ENCODE assay signal across 13 cellular contexts in the genomic region with DNA sequence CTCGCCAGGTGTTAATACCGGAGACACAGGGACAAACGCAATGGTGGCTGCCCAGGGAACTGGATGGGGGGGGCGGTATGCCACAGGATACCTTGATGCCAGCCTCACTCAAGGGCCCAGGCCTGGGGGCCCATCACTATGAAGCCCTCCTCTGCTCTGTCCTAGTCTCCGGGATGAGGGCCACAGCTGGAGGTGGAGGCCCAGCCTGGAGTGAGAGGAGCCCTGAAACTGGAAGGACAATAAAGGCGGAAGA. TPM values are rescaled to one million over a fixed set of nuclear protein-coding genes. Genes with fewer than 3 reads are reported as not detected.
A peak's percentile ranks its signal among the peaks of the same experiment; 100 is the strongest.
DNase-seq lines count a peak whose midpoint lies in the region; ATAC-seq, FAIRE-seq and TF ChIP-seq lines count a peak whose summit lies in the region.
"Had no signal": no experiment of that assay in that cellular context is flagged by ENCODE, and none has a peak within 500 bp of the region (broad histone marks: within the 10 kb centered on the region; RNA-seq: fewer than 3 reads in every experiment).

No MANE protein-coding gene starts in this region.

- H3K9me1 ChIP-seq in keratinocyte (ENCODE audit: control insufficient read depth, extremely low read depth, insufficient read depth, low read length): no peaks in the 10 kb centered on the region

- TF ChIP-seq CTCF in left ventricle myocardium inferior (IDR thresholded peaks at IDR 0.05; ENCODE audit: borderline replicate concordance) (no peak), keratinocyte (optimal IDR thresholded peaks at IDR 0.05 in 1 of 3, IDR thresholded peaks at IDR 0.05 in 1 of 3, conservative IDR thresholded peaks at IDR 0.05 in 1 of 3; ENCODE audit: extremely low read depth in 1 of 3, insufficient read depth in 2 of 3, low read length in 3 of 3) (no peak), type B pancreatic cell (conservative IDR thresholded peaks at IDR 0.05) (no peak)

- H3K36me3 Mint-ChIP-seq in activated T-helper 2 cell treated with anti-CD3 and anti-CD28 coated beads, Interferon-gamma antibody, Interleukin-2, Interleukin-4, amounts not matched to agents 10 μg/mL and 5 μg/mL and 100 μg/mL, durations not matched to agents 14 hours and 24 hours and 36 hours (ENCODE audit: low read depth): peaks cover 9% of the 10 kb centered on the region
- peaks cover 4% of the 10 kb centered on the region for H3K36me3 Mint-ChIP-seq in type B pancreatic cell

- WGBS in right cardiac atrium: 31% methylated on average over 6 of the region's 6 CpGs

- no peak for ATAC-seq in right cardiac atrium
- ATAC-seq in HG02981 (IDR thresholded peaks at IDR 0.05; ENCODE audit: unreplicated experiment): no peak

- DNase-seq in left ventricle myocardium inferior (no peak), right cardiac atrium (no peak), keratinocyte (ENCODE audit: low read depth, low spot score) (no peak), type B pancreatic cell (ENCODE audit: extremely low spot score, unreplicated experiment) (no peak), NCI-H345 treated with DMSO at 0.1 percent for 48 hours (lab: John Stamatoyannopoulos, UW; ENCODE audit: unreplicated experiment) (no peak), amygdala (lab: John Stamatoyannopoulos, UW) (no peak)
- DNase-seq in activated T-helper 2 cell treated with anti-CD3 and anti-CD28 coated beads, Interferon-gamma antibody, Interleukin-2, Interleukin-4, amounts not matched to agents 10 μg/mL and 5 μg/mL and 100 μg/mL, durations not matched to agents 14 hours and 24 hours and 36 hours (ENCODE audit: low spot score): no peak
- DNase-seq: AML-193, heart right ventricle, uterus had no signal

- no peak for FAIRE-seq in keratinocyte (lab: Jason Lieb, UNC)

- peak overlapping the region; percentile 10 for H3K4me2 ChIP-seq in keratinocyte (ENCODE audit: control insufficient read depth, extremely low read depth, insufficient read depth, low read depth, low read length)

- no peaks in the 10 kb centered on the region for H4K20me1 ChIP-seq in keratinocyte (ENCODE audit: control insufficient read depth, extremely low read depth, insufficient read depth, low read length)

- no peak overlapping the region for H3K27ac ChIP-seq in left ventricle myocardium inferior (replicated peaks)
- H3K27ac ChIP-seq in right cardiac atrium (ENCODE audit: low read length): no peak overlapping the region
- H3K27ac ChIP-seq in keratinocyte (ENCODE audit: control insufficient read depth, insufficient read depth, low read length): no peak overlapping the region
- H3K27ac ChIP-seq: heart right ventricle, skin epidermis, uterus had no signal

- H3K27me3 ChIP-seq in left ventricle myocardium inferior (ENCODE audit: low read depth) (peaks cover 98% of the 10 kb centered on the region), right cardiac atrium (ENCODE audit: control insufficient read depth, insufficient read depth) (no peaks in the 10 kb centered on the region), keratinocyte (ENCODE audit: control insufficient read depth, extremely low read depth, insufficient read depth, low read length) (peaks cover 22% of the 10 kb centered on the region)

- H3K79me2 ChIP-seq in keratinocyte (ENCODE audit: control insufficient read depth, insufficient read depth, low read length): no peaks in the 10 kb centered on the region

- intact Hi-C loops in left ventricle myocardium inferior (cut with micrococcal nuclease) (no loop called here), right cardiac atrium (cut with DNase I) (no loop called here)
- intact Hi-C loops in activated T-helper 2 cell treated with anti-CD3 and anti-CD28 coated beads, Interferon-gamma antibody, Interleukin-2, Interleukin-4, amounts not matched to agents 10 μg/mL and 5 μg/mL and 100 μg/mL, durations not matched to agents 14 hours and 24 hours and 36 hours (cut with micrococcal nuclease): no loop called here

- no peaks in the 10 kb centered on the region for H3K9me3 Mint-ChIP-seq in activated T-helper 2 cell treated with anti-CD3 and anti-CD28 coated beads, Interferon-gamma antibody, Interleukin-2, Interleukin-4, amounts not matched to agents 10 μg/mL and 5 μg/mL and 100 μg/mL, durations not matched to agents 14 hours and 24 hours and 36 hours
- H3K9me3 Mint-ChIP-seq in type B pancreatic cell: no peaks in the 10 kb centered on the region

- H3K4me3 ChIP-seq in left ventricle myocardium inferior: peak overlapping the region; percentile 66
- no peak overlapping the region for H3K4me3 ChIP-seq in right cardiac atrium (ENCODE audit: low read length)
- H3K4me3 ChIP-seq in keratinocyte (ENCODE audit: control insufficient read depth in 2 of 3, extremely low read depth in 1 of 3, insufficient read depth in 2 of 3, low read depth in 1 of 3, low read length in 3 of 3): no peak overlapping the region
- H3K4me3 ChIP-seq: uterus had no signal

- no peak overlapping the region for H2AFZ ChIP-seq in keratinocyte (ENCODE audit: control insufficient read depth, low read length)

- no peak overlapping the region for H3K27ac Mint-ChIP-seq in activated T-helper 2 cell treated with anti-CD3 and anti-CD28 coated beads, Interferon-gamma antibody, Interleukin-2, Interleukin-4, amounts not matched to agents 10 μg/mL and 5 μg/mL and 100 μg/mL, durations not matched to agents 14 hours and 24 hours and 36 hours
- no peak overlapping the region for H3K27ac Mint-ChIP-seq in type B pancreatic cell

- dilution Hi-C loops in keratinocyte (cut with MboI; ENCODE audit: extremely low pct_ligation_motif_present, low sequenced_read_pairs): no loop called here

- no peak overlapping the region for H3K9ac ChIP-seq in keratinocyte (ENCODE audit: control insufficient read depth, extremely low read depth, insufficient read depth, low read length)

- H3K9me3 ChIP-seq in left ventricle myocardium inferior (replicated peaks) (no peaks in the 10 kb centered on the region), right cardiac atrium (ENCODE audit: control insufficient read depth, low read length) (no peaks in the 10 kb centered on the region), keratinocyte (ENCODE audit: control insufficient read depth, low read depth, low read length) (no peaks in the 10 kb centered on the region)
- H3K9me3 ChIP-seq: heart right ventricle, uterus had no signal

- H3K4me3 Mint-ChIP-seq in activated T-helper 2 cell treated with anti-CD3 and anti-CD28 coated beads, Interferon-gamma antibody, Interleukin-2, Interleukin-4, amounts not matched to agents 10 μg/mL and 5 μg/mL and 100 μg/mL, durations not matched to agents 14 hours and 24 hours and 36 hours (ENCODE audit: low read depth): peak overlapping the region; percentile 72
- peak overlapping the region; percentile 79 for H3K4me3 Mint-ChIP-seq in type B pancreatic cell

- peaks cover 14% of the 10 kb centered on the region for H3K4me1 Mint-ChIP-seq in activated T-helper 2 cell treated with anti-CD3 and anti-CD28 coated beads, Interferon-gamma antibody, Interleukin-2, Interleukin-4, amounts not matched to agents 10 μg/mL and 5 μg/mL and 100 μg/mL, durations not matched to agents 14 hours and 24 hours and 36 hours (ENCODE audit: low read depth)
- H3K4me1 Mint-ChIP-seq in type B pancreatic cell (ENCODE audit: unreplicated experiment): peaks cover 10% of the 10 kb centered on the region

- H3K4me1 ChIP-seq in left ventricle myocardium inferior (peaks cover 34% of the 10 kb centered on the region), right cardiac atrium (ENCODE audit: control insufficient read depth, insufficient read depth, low read length) (peaks cover 3% of the 10 kb centered on the region), keratinocyte (ENCODE audit: control insufficient read depth, extremely low read depth, insufficient read depth, low read length) (peaks cover 13% of the 10 kb centered on the region)

- H3K27me3 Mint-ChIP-seq in activated T-helper 2 cell treated with anti-CD3 and anti-CD28 coated beads, Interferon-gamma antibody, Interleukin-2, Interleukin-4, amounts not matched to agents 10 μg/mL and 5 μg/mL and 100 μg/mL, durations not matched to agents 14 hours and 24 hours and 36 hours (ENCODE audit: low read depth): peaks cover 47% of the 10 kb centered on the region
- peaks cover 75% of the 10 kb centered on the region for H3K27me3 Mint-ChIP-seq in type B pancreatic cell

- H3K36me3 ChIP-seq in left ventricle myocardium inferior: no peaks in the 10 kb centered on the region
- H3K36me3 ChIP-seq in keratinocyte (ENCODE audit: control insufficient read depth in 2 of 2, extremely low read depth in 1 of 2, insufficient read depth in 2 of 2, low read length in 2 of 2): peaks cover 0 to 6% of the 10 kb centered on the region in 2 experiments
- H3K36me3 ChIP-seq: heart right ventricle, uterus had no signal

RNA-seq across cellular contexts. Expression of a gene that starts 1.5 kb away (rescaled TPM):
- total RNA-seq in left ventricle myocardium inferior: 0.16 TPM
- under 1 TPM in 1 of 4 donors, not detected in 3; 0.50 TPM for total RNA-seq in right cardiac atrium
- 0.07 TPM for polyA plus RNA-seq in right cardiac atrium
- 0.18 TPM in 1 of 2 replicates, not detected in the other for total RNA-seq in activated T-helper 2 cell treated with anti-CD3 and anti-CD28 coated beads, Interferon-gamma antibody, Interleukin-2, Interleukin-4, amounts not matched to agents 10 μg/mL and 5 μg/mL and 100 μg/mL, durations not matched to agents 14 hours and 24 hours and 36 hours
- polyA plus RNA-seq in keratinocyte: 0.06 to 0.29 TPM (median 0.18 TPM) in 3 replicates
- polyA plus RNA-seq in keratinocyte (2011; ENCODE audit: low read depth): not detected
- 0.13 and 0.27 TPM in 2 replicates for polyA plus RNA-seq in keratinocyte (2011; cell fraction: cytosol; rRNA removed)
- 0.11 and 0.13 TPM in 2 replicates for polyA plus RNA-seq in keratinocyte (2011; cell fraction: nucleus; rRNA removed)
- 0.60 TPM in 1 of 2 replicates, not detected in the other for polyA plus RNA-seq in keratinocyte (2012; ENCODE audit: low replicate concordance)
- 0.16 to 0.30 TPM in 2 of 3 replicates, not detected in the other for polyA minus RNA-seq in keratinocyte
- not detected for polyA minus RNA-seq in keratinocyte (2011; cell fraction: cytosol; rRNA and poly(A)+ RNA removed)
- not detected in 2 replicates for polyA minus RNA-seq in keratinocyte (2011; cell fraction: nucleus; rRNA and poly(A)+ RNA removed)
- total RNA-seq in type B pancreatic cell (ENCODE audit: low replicate concordance): 1.9 TPM in 2 replicates
- total RNA-seq: uterus had no signal

RNA-seq across cellular contexts. Expression of a gene that starts 13.0 kb away (rescaled TPM):
- total RNA-seq in left ventricle myocardium inferior (not detected), right cardiac atrium (1 to 10 TPM; 1.2 to 6.6 (median 3.6) TPM), type B pancreatic cell (ENCODE audit: low replicate concordance) (not detected in 2 replicates)
- polyA plus RNA-seq in right cardiac atrium (2.6 TPM), keratinocyte (not detected in 3 replicates)
- total RNA-seq in activated T-helper 2 cell treated with anti-CD3 and anti-CD28 coated beads, Interferon-gamma antibody, Interleukin-2, Interleukin-4, amounts not matched to agents 10 μg/mL and 5 μg/mL and 100 μg/mL, durations not matched to agents 14 hours and 24 hours and 36 hours: not detected in 2 replicates
- polyA plus RNA-seq in keratinocyte (2011; ENCODE audit: low read depth): not detected
- not detected in 2 replicates for polyA plus RNA-seq in keratinocyte (2011; cell fraction: cytosol; rRNA removed)
- polyA plus RNA-seq in keratinocyte (2011; cell fraction: nucleus; rRNA removed): not detected in 2 replicates
- not detected in 2 replicates for polyA plus RNA-seq in keratinocyte (2012; ENCODE audit: low replicate concordance)
- not detected in 3 replicates for polyA minus RNA-seq in keratinocyte
- not detected for polyA minus RNA-seq in keratinocyte (2011; cell fraction: cytosol; rRNA and poly(A)+ RNA removed)
- polyA minus RNA-seq in keratinocyte (2011; cell fraction: nucleus; rRNA and poly(A)+ RNA removed): not detected in 2 replicates
- total RNA-seq: SK-MEL-5, uterus had no signal
- polyA plus RNA-seq: heart right ventricle had no signal

RNA-seq across cellular contexts. Expression of a gene that starts 13.4 kb away (rescaled TPM):
- total RNA-seq in left ventricle myocardium inferior (1.6 TPM), right cardiac atrium (1 to 10 TPM; 1.1 to 1.8 (median 1.3) TPM), type B pancreatic cell (ENCODE audit: low replicate concordance) (6.4 and 10.2 TPM in 2 replicates)
- polyA plus RNA-seq in right cardiac atrium (1.7 TPM), keratinocyte (10.8 to 18.6 TPM (median 13.2 TPM) in 3 replicates)
- 9.5 and 10.6 TPM in 2 replicates for total RNA-seq in activated T-helper 2 cell treated with anti-CD3 and anti-CD28 coated beads, Interferon-gamma antibody, Interleukin-2, Interleukin-4, amounts not matched to agents 10 μg/mL and 5 μg/mL and 100 μg/mL, durations not matched to agents 14 hours and 24 hours and 36 hours
- 0.66 TPM for polyA plus RNA-seq in keratinocyte (2011; ENCODE audit: low read depth)
- 12.5 and 20.2 TPM in 2 replicates for polyA plus RNA-seq in keratinocyte (2011; cell fraction: cytosol; rRNA removed)
- polyA plus RNA-seq in keratinocyte (2011; cell fraction: nucleus; rRNA removed): 10.1 and 10.5 TPM in 2 replicates
- polyA plus RNA-seq in keratinocyte (2012; ENCODE audit: low replicate concordance): 11.6 and 12.0 TPM in 2 replicates
- polyA minus RNA-seq in keratinocyte: 16.2 to 29.1 TPM (median 19.3 TPM) in 3 replicates
- polyA minus RNA-seq in keratinocyte (2011; cell fraction: cytosol; rRNA and poly(A)+ RNA removed): 18.0 TPM
- 4.1 and 4.5 TPM in 2 replicates for polyA minus RNA-seq in keratinocyte (2011; cell fraction: nucleus; rRNA and poly(A)+ RNA removed)

RNA-seq across cellular contexts. Expression of a gene that starts 14.1 kb away (rescaled TPM):
- total RNA-seq in left ventricle myocardium inferior: 16.1 TPM
- 10 to 100 TPM; 17.3 to 23.3 (median 21.6) TPM for total RNA-seq in right cardiac atrium
- polyA plus RNA-seq in right cardiac atrium: 19.3 TPM
- total RNA-seq in activated T-helper 2 cell treated with anti-CD3 and anti-CD28 coated beads, Interferon-gamma antibody, Interleukin-2, Interleukin-4, amounts not matched to agents 10 μg/mL and 5 μg/mL and 100 μg/mL, durations not matched to agents 14 hours and 24 hours and 36 hours: 64.0 and 66.6 TPM in 2 replicates
- 44.4 to 49.6 TPM (median 48.2 TPM) in 3 replicates for polyA plus RNA-seq in keratinocyte
- 16.6 TPM for polyA plus RNA-seq in keratinocyte (2011; ENCODE audit: low read depth)
- 43.6 and 51.1 TPM in 2 replicates for polyA plus RNA-seq in keratinocyte (2011; cell fraction: cytosol; rRNA removed)
- polyA plus RNA-seq in keratinocyte (2011; cell fraction: nucleus; rRNA removed): 61.7 and 62.7 TPM in 2 replicates
- polyA plus RNA-seq in keratinocyte (2012; ENCODE audit: low replicate concordance): 48.9 and 57.1 TPM in 2 replicates
- polyA minus RNA-seq in keratinocyte: 171 to 295 TPM (median 171 TPM) in 3 replicates
- polyA minus RNA-seq in keratinocyte (2011; cell fraction: cytosol; rRNA and poly(A)+ RNA removed): 83.3 TPM
- 33.0 and 43.5 TPM in 2 replicates for polyA minus RNA-seq in keratinocyte (2011; cell fraction: nucleus; rRNA and poly(A)+ RNA removed)
- total RNA-seq in type B pancreatic cell (ENCODE audit: low replicate concordance): 55.7 and 55.8 TPM in 2 replicates

RNA-seq across cellular contexts. Expression of a gene that starts 33.5 kb away (rescaled TPM):
- not detected for total RNA-seq in left ventricle myocardium inferior
- total RNA-seq in right cardiac atrium: not detected
- 0.07 TPM for polyA plus RNA-seq in right cardiac atrium
- total RNA-seq in activated T-helper 2 cell treated with anti-CD3 and anti-CD28 coated beads, Interferon-gamma antibody, Interleukin-2, Interleukin-4, amounts not matched to agents 10 μg/mL and 5 μg/mL and 100 μg/mL, durations not matched to agents 14 hours and 24 hours and 36 hours: 0.11 TPM in 1 of 2 replicates, not detected in the other
- polyA plus RNA-seq in keratinocyte: not detected in 3 replicates
- polyA plus RNA-seq in keratinocyte (2011; ENCODE audit: low read depth): not detected
- not detected in 2 replicates for polyA plus RNA-seq in keratinocyte (2011; cell fraction: cytosol; rRNA removed)
- not detected in 2 replicates for polyA plus RNA-seq in keratinocyte (2011; cell fraction: nucleus; rRNA removed)
- 0.68 TPM in 1 of 2 replicates, not detected in the other for polyA plus RNA-seq in keratinocyte (2012; ENCODE audit: low replicate concordance)
- polyA minus RNA-seq in keratinocyte: not detected in 3 replicates
- not detected for polyA minus RNA-seq in keratinocyte (2011; cell fraction: cytosol; rRNA and poly(A)+ RNA removed)
- polyA minus RNA-seq in keratinocyte (2011; cell fraction: nucleus; rRNA and poly(A)+ RNA removed): not detected in 2 replicates
- total RNA-seq in type B pancreatic cell (ENCODE audit: low replicate concordance): 23.7 and 38.7 TPM in 2 replicates
- total RNA-seq: SK-MEL-5 had no signal
